In genomic region chr2:177530513-177531039, GRCh38 we compare ENCODE assay signal across 21 cellular contexts.
DNase-seq lines count a peak whose midpoint lies in the region; ATAC-seq and TF ChIP-seq lines count a peak whose summit lies in the region.
"Had no signal": no experiment of that assay in that cellular context is flagged by ENCODE, and none has a peak within 500 bp of the region (broad histone marks: within the 10 kb centered on the region; RNA-seq: fewer than 3 reads in every experiment).

No MANE protein-coding gene starts in this region.

- H3K4me1 Mint-ChIP-seq in nephron, result peaks cover 24% of the 10 kb centered on the region

- TF ChIP-seq CTCF in astrocyte of the cerebellum (IDR thresholded peaks at IDR 0.05; ENCODE audit: low read depth, low read length, missing control alignments), result no peak
- no peak for TF ChIP-seq CTCF in nephron (IDR thresholded peaks at IDR 0.05; ENCODE audit: unreplicated experiment in 3 of 3)

- H3K4me3 ChIP-seq in astrocyte of the cerebellum (ENCODE audit: low read depth, low read length), result no peak overlapping the region
- H3K4me3 ChIP-seq: cardiac muscle cell, gastrocnemius medialis, GM23338, lower lobe of right lung, Peyer's patch, sigmoid colon, SJCRH30 had no signal

- ATAC-seq in GM21515 (IDR thresholded peaks at IDR 0.05; ENCODE audit: unreplicated experiment), result no peak
- ATAC-seq in GM19455 (IDR thresholded peaks at IDR 0.05; ENCODE audit: unreplicated experiment), result no peak
- ATAC-seq: activated CD8-positive, alpha-beta T cell treated with anti-CD3 and anti-CD28 coated beads for 36 hours; gastrocnemius medialis; GM23338; lower lobe of right lung had no signal

- in situ Hi-C loops in astrocyte of the cerebellum (cut with HindIII; ENCODE audit: low sequenced_read_pairs), result no loop called here

- DNase-seq in NCI-H2107 treated with DMSO at 0.1 percent for 48 hours (lab: John Stamatoyannopoulos, UW; ENCODE audit: unreplicated experiment), result peak; percentile 20
- DNase-seq in NCI-H2107 (lab: John Stamatoyannopoulos, UW), result no peak
- DNase-seq in NCI-H2081 treated with DMSO at 0.1 percent for 48 hours (lab: John Stamatoyannopoulos, UW), result peak; percentile 87
- DNase-seq in astrocyte of the cerebellum (ENCODE audit: low read depth), result peak; percentile 8
- no peak for DNase-seq in C1 segment of cervical spinal cord (lab: John Stamatoyannopoulos, UW)
- DNase-seq: activated CD4-positive, CD25-positive, alpha-beta regulatory T cell; activated CD8-positive, alpha-beta T cell treated with anti-CD3 and anti-CD28 coated beads for 36 hours; activated naive CD4-positive, alpha-beta T cell; amniotic stem cell; gastrocnemius medialis; lower lobe of right lung; NCI-H2029 treated with DMSO at 0.1 percent for 48 hours; Peyer's patch; sigmoid colon; SJCRH30; T-helper 9 cell had no signal

- H3K36me3 Mint-ChIP-seq in nephron (ENCODE audit: low read depth), result peaks cover 18% of the 10 kb centered on the region

- no peaks in the 10 kb centered on the region for H3K9me3 Mint-ChIP-seq in nephron
- H3K9me3 Mint-ChIP-seq: activated CD8-positive, alpha-beta T cell treated with anti-CD3 and anti-CD28 coated beads for 36 hours; GM23338 had no signal

- H3K27ac Mint-ChIP-seq in nephron, result peak overlapping the region; percentile 69 to 89 (median 84)
- H3K27ac Mint-ChIP-seq: activated CD8-positive, alpha-beta T cell treated with anti-CD3 and anti-CD28 coated beads for 36 hours; GM23338 had no signal

- H3K4me3 Mint-ChIP-seq in nephron, result no peak overlapping the region
- H3K4me3 Mint-ChIP-seq: activated CD8-positive, alpha-beta T cell treated with anti-CD3 and anti-CD28 coated beads for 36 hours; GM23338 had no signal

- H3K27me3 Mint-ChIP-seq in nephron (ENCODE audit: low read depth), result no peaks in the 10 kb centered on the region
- H3K27me3 Mint-ChIP-seq: activated CD8-positive, alpha-beta T cell treated with anti-CD3 and anti-CD28 coated beads for 36 hours had no signal

Comparison
In these comparisons a context has a peak if more than half of its experiments do, and no peak if none do; other contexts are left out.
1. DNase-seq: peak in NCI-H2107 treated with DMSO at 0.1 percent for 48 hours (single experiment), NCI-H2081 treated with DMSO at 0.1 percent for 48 hours (single experiment) and astrocyte of the cerebellum (single experiment); none in NCI-H2107 (single experiment) and C1 segment of cervical spinal cord (0 of 14).